Comparison of ENCODE assay signal across 16 cellular contexts in the genomic region with DNA sequence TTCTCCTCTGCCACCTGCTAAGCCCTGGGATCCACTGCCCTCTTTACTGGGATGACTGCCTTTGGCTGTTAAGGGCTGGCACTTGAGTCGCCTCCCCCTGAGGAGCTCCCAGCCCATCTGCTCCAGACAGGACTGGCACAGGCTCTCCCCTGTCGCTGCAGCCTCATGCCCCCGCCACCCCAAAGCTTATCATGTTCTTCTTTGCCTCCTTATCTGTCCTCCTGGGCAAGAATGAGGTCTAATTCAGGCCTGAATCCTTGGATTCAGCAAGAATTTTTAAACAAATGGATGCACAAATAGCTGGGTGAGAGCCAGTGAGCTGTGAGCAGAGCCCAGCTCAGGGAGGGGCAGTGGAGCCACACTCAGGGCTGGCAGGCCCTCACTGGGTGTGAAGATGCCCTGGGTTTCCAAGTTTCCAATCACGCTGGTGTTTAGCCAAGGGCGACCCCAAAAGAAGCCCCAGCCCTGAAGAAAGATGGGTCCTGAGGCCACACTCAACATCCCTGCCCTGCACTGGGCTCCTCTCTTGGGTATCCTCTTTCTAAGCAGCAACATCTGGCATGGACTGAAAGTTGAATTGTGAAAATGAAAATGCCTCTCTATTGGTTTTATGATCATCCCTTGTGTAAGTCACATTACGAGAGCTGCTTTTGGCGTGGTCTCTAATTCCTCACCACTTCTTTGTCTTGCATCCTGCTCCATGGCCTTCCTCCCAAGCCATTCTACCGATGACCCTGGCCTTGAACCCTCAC.
A peak's percentile ranks its signal among the peaks of the same experiment; 100 is the strongest.
DNase-seq lines count a peak whose midpoint lies in the region; ATAC-seq and TF ChIP-seq lines count a peak whose summit lies in the region.
"Had no signal": no experiment of that assay in that cellular context is flagged by ENCODE, and none has a peak within 500 bp of the region (broad histone marks: within the 10 kb centered on the region; RNA-seq: fewer than 3 reads in every experiment).

No MANE protein-coding gene starts in this region.

- H3K4me3 Mint-ChIP-seq in activated T-cell treated with anti-CD3 and anti-CD28 coated beads, Interleukin-2, amount 50 U/mL, for 24 hours = no peak overlapping the region
- no peak overlapping the region for H3K4me3 Mint-ChIP-seq in activated T-cell treated with anti-CD3 and anti-CD28 coated beads, Interleukin-2, amount 50 U/mL, for 72 hours
- no peak overlapping the region for H3K4me3 Mint-ChIP-seq in stimulated activated effector memory CD8-positive, alpha-beta T cell treated with anti-CD3 and anti-CD28 coated beads, Interleukin-12 subunit alpha, Interleukin-12 subunit beta, amount 100 ng/mL, for 72 hours

- no peak overlapping the region for H3K27ac Mint-ChIP-seq in activated T-cell treated with anti-CD3 and anti-CD28 coated beads, Interleukin-2, amount 50 U/mL, for 24 hours
- no peak overlapping the region for H3K27ac Mint-ChIP-seq in activated T-cell treated with anti-CD3 and anti-CD28 coated beads, Interleukin-2, amount 50 U/mL, for 72 hours
- no peak overlapping the region for H3K27ac Mint-ChIP-seq in stimulated activated effector memory CD8-positive, alpha-beta T cell treated with anti-CD3 and anti-CD28 coated beads, Interleukin-12 subunit alpha, Interleukin-12 subunit beta, amount 100 ng/mL, for 72 hours

- H3K27me3 Mint-ChIP-seq in activated T-cell treated with anti-CD3 and anti-CD28 coated beads, Interleukin-2, amount 50 U/mL, for 24 hours = peaks cover 3% of the 10 kb centered on the region
- peaks cover 3% of the 10 kb centered on the region for H3K27me3 Mint-ChIP-seq in activated T-cell treated with anti-CD3 and anti-CD28 coated beads, Interleukin-2, amount 50 U/mL, for 72 hours (ENCODE audit: low read depth)
- H3K27me3 Mint-ChIP-seq: activated B cell treated with CpG ODN at 0.5 μM for 24 hours had no signal

- no peak for TF ChIP-seq CTCF in fibroblast of the aortic adventitia (IDR thresholded peaks at IDR 0.05; ENCODE audit: insufficient read depth, low read length)
- no peak for TF ChIP-seq CTCF in GM10266 (IDR thresholded peaks at IDR 0.05; ENCODE audit: control insufficient read depth, insufficient read depth, low read depth, missing control alignments)

- no peaks in the 10 kb centered on the region for H3K9me3 Mint-ChIP-seq in activated T-cell treated with anti-CD3 and anti-CD28 coated beads, Interleukin-2, amount 50 U/mL, for 24 hours
- H3K9me3 Mint-ChIP-seq in activated T-cell treated with anti-CD3 and anti-CD28 coated beads, Interleukin-2, amount 50 U/mL, for 72 hours = peaks cover 0 to under 1% of the 10 kb centered on the region in 2 donors
- H3K9me3 Mint-ChIP-seq in stimulated activated effector memory CD8-positive, alpha-beta T cell treated with anti-CD3 and anti-CD28 coated beads, Interleukin-12 subunit alpha, Interleukin-12 subunit beta, amount 100 ng/mL, for 72 hours = no peaks in the 10 kb centered on the region
- H3K9me3 Mint-ChIP-seq: activated B cell treated with CpG ODN at 0.5 μM for 24 hours had no signal

- DNase-seq in activated T-cell treated with anti-CD3 and anti-CD28 coated beads, Interleukin-2, amount 50 U/mL, for 24 hours = peak; percentile 5
- no peak for DNase-seq in activated T-cell treated with anti-CD3 and anti-CD28 coated beads, Interleukin-2, amount 50 U/mL, for 72 hours
- DNase-seq in NCI-H1694 (lab: John Stamatoyannopoulos, UW) (peak; percentile 41), fibroblast of the aortic adventitia (ENCODE audit: low read depth) (peak; percentile 10), COR-L47 (lab: John Stamatoyannopoulos, UW) (no peak), GM10266 (ENCODE audit: extremely low spot score) (no peak), DMS153 treated with DMSO at 0.1 percent for 48 hours (lab: John Stamatoyannopoulos, UW; ENCODE audit: unreplicated experiment) (no peak)
- no peak for DNase-seq in stimulated activated effector memory CD8-positive, alpha-beta T cell treated with anti-CD3 and anti-CD28 coated beads, Interleukin-12 subunit alpha, Interleukin-12 subunit beta, amount 100 ng/mL, for 72 hours (ENCODE audit: low spot score in 2 of 2)
- DNase-seq: ACHN; activated B cell treated with CpG ODN at 0.5 μM for 24 hours; activated naive CD4-positive, alpha-beta T cell treated with Interleukin-2 at 50 U/mL for 16 hours; body of pancreas; HCEC 1CT; KBM-7; NCI-H510A treated with DMSO at 0.1 percent for 48 hours had no signal

- H3K4me1 Mint-ChIP-seq in activated T-cell treated with anti-CD3 and anti-CD28 coated beads, Interleukin-2, amount 50 U/mL, for 24 hours (ENCODE audit: low read depth) = no peaks in the 10 kb centered on the region
- H3K4me1 Mint-ChIP-seq in activated T-cell treated with anti-CD3 and anti-CD28 coated beads, Interleukin-2, amount 50 U/mL, for 72 hours (ENCODE audit: low read depth) = peaks cover 10% of the 10 kb centered on the region
- peaks cover 10% of the 10 kb centered on the region for H3K4me1 Mint-ChIP-seq in stimulated activated effector memory CD8-positive, alpha-beta T cell treated with anti-CD3 and anti-CD28 coated beads, Interleukin-12 subunit alpha, Interleukin-12 subunit beta, amount 100 ng/mL, for 72 hours

- ATAC-seq in activated T-cell treated with anti-CD3 and anti-CD28 coated beads, Interleukin-2, amount 50 U/mL, for 72 hours (replicated peaks in 1 of 2) = no peak
- peak; percentile 14 for ATAC-seq in stimulated activated effector memory CD8-positive, alpha-beta T cell treated with anti-CD3 and anti-CD28 coated beads, Interleukin-12 subunit alpha, Interleukin-12 subunit beta, amount 100 ng/mL, for 72 hours

- no peak overlapping the region for H3K4me3 ChIP-seq in fibroblast of the aortic adventitia (ENCODE audit: low read depth, low read length)
- H3K4me3 ChIP-seq: body of pancreas, Peyer's patch had no signal

- H3K36me3 Mint-ChIP-seq in activated T-cell treated with anti-CD3 and anti-CD28 coated beads, Interleukin-2, amount 50 U/mL, for 24 hours (ENCODE audit: low read depth) = no peaks in the 10 kb centered on the region
- no peaks in the 10 kb centered on the region for H3K36me3 Mint-ChIP-seq in activated T-cell treated with anti-CD3 and anti-CD28 coated beads, Interleukin-2, amount 50 U/mL, for 72 hours (ENCODE audit: insufficient read depth in 2 of 2)
- H3K36me3 Mint-ChIP-seq in stimulated activated effector memory CD8-positive, alpha-beta T cell treated with anti-CD3 and anti-CD28 coated beads, Interleukin-12 subunit alpha, Interleukin-12 subunit beta, amount 100 ng/mL, for 72 hours = no peaks in the 10 kb centered on the region

Comparison
In these comparisons a context has a peak if more than half of its experiments do, and no peak if none do; other contexts are left out.
1. DNase-seq: peak in activated T-cell treated with anti-CD3 and anti-CD28 coated beads, Interleukin-2, amount 50 U/mL, for 24 hours (single experiment), NCI-H1694 (single experiment) and fibroblast of the aortic adventitia (single experiment); none in activated T-cell treated with anti-CD3 and anti-CD28 coated beads, Interleukin-2, amount 50 U/mL, for 72 hours (0 of 2), stimulated activated effector memory CD8-positive, alpha-beta T cell treated with anti-CD3 and anti-CD28 coated beads, Interleukin-12 subunit alpha, Interleukin-12 subunit beta, amount 100 ng/mL, for 72 hours (0 of 2), COR-L47 (single experiment), GM10266 (single experiment) and DMS153 treated with DMSO at 0.1 percent for 48 hours (single experiment).